ENCODE assay signal across 16 cellular contexts in genomic region chr12:102618197-102618897, GRCh38.
DNase-seq lines count a peak whose midpoint lies in the region; ATAC-seq, FAIRE-seq and TF ChIP-seq lines count a peak whose summit lies in the region.
"Had no signal": no experiment of that assay in that cellular context is flagged by ENCODE, and none has a peak within 500 bp of the region (broad histone marks: within the 10 kb centered on the region; RNA-seq: fewer than 3 reads in every experiment).

No MANE protein-coding gene starts in this region.

- H3K27ac ChIP-seq in K562 (ENCODE audit: extremely low read depth, low read depth, low read length) (no peak overlapping the region), psoas muscle (no peak overlapping the region), Peyer's patch (no peak overlapping the region)
- H3K27ac ChIP-seq: 22Rv1, BLaER1, HL-60 had no signal

- H3K36me3 Mint-ChIP-seq in stimulated activated effector memory CD8-positive, alpha-beta T cell treated with anti-CD3 and anti-CD28 coated beads, Interleukin-12 subunit alpha, Interleukin-12 subunit beta, amount 100 ng/mL, for 72 hours: peaks cover 4% of the 10 kb centered on the region
- H3K36me3 Mint-ChIP-seq: CD8-positive, alpha-beta memory T cell had no signal

- DNase-seq in NCI-H524 (lab: John Stamatoyannopoulos, UW) (peak; percentile 2 to 26), NCI-H524 treated with DMSO at 0.1 percent for 48 hours (lab: John Stamatoyannopoulos, UW) (no peak), K562 (ENCODE audit: extremely low read depth in 1 of 4, low spot score in 3 of 4) (no peak), psoas muscle (peak; percentile 21 to 63), medulla oblongata (ENCODE audit: extremely low spot score) (no peak), Peyer's patch (no peak)
- DNase-seq in stimulated activated effector memory CD8-positive, alpha-beta T cell treated with anti-CD3 and anti-CD28 coated beads, Interleukin-12 subunit alpha, Interleukin-12 subunit beta, amount 100 ng/mL, for 72 hours (ENCODE audit: low spot score in 2 of 2): no peak
- DNase-seq: AML-193; Caco-2; CD8-positive, alpha-beta memory T cell; GF-D8 had no signal

- BruUV-seq in K562 (replicated peaks; lab: Mats Ljungman, UMichigan): no TSS peak

- ATAC-seq in K562 (no peak), psoas muscle (peak; percentile 19 to 71 (median 56))
- ATAC-seq in stimulated activated effector memory CD8-positive, alpha-beta T cell treated with anti-CD3 and anti-CD28 coated beads, Interleukin-12 subunit alpha, Interleukin-12 subunit beta, amount 100 ng/mL, for 72 hours: no peak
- ATAC-seq: HCT116 had no signal

- intact Hi-C loops in K562 (cut with micrococcal nuclease): no loop called here
- intact Hi-C loops in psoas muscle (cut with DNase I): no loop called here

- peaks cover 3% of the 10 kb centered on the region for H3K9me3 Mint-ChIP-seq in stimulated activated effector memory CD8-positive, alpha-beta T cell treated with anti-CD3 and anti-CD28 coated beads, Interleukin-12 subunit alpha, Interleukin-12 subunit beta, amount 100 ng/mL, for 72 hours

- POLR2A ChIA-PET in K562 (lab: Yijun Ruan, JAX): no interaction called here

- no peak for TF ChIP-seq EP300 in K562 (IDR thresholded peaks at IDR 0.05; ENCODE audit: low read length)

- in situ Hi-C loops in K562 (cut with MboI): no loop called here

- 5% methylated on average over 5 of the region's 5 CpGs for WGBS in K562 (ENCODE audit: insufficient coverage, low coverage, missing lambda C conversion rate)
- 15 to 28% (median 22%) methylated on average over 5 of the region's 5 CpGs for WGBS in psoas muscle, 3 donors

- H3K79me2 ChIP-seq in K562 (ENCODE audit: control insufficient read depth, insufficient read depth, low read length): no peaks in the 10 kb centered on the region

- H3K4me1 ChIP-seq in K562 (replicated peaks in 1 of 2; ENCODE audit: control insufficient read depth in 2 of 2, insufficient read depth in 2 of 2, low read length in 2 of 2) (peaks cover 0 to 9% of the 10 kb centered on the region in 2 experiments; a peak in 2 of 5 replicates), psoas muscle (no peaks in the 10 kb centered on the region), Peyer's patch (no peaks in the 10 kb centered on the region)
- H3K4me1 ChIP-seq: BLaER1, Caco-2 had no signal

- H3K4me3 ChIP-seq in K562: no peak overlapping the region
- H3K4me3 ChIP-seq in psoas muscle: no peak overlapping the region
- H3K4me3 ChIP-seq in Peyer's patch: no peak overlapping the region
- H3K4me3 ChIP-seq: BLaER1 had no signal

- no peak for TF ChIP-seq RAD21 in K562 (CRISPR knock-in tag; conservative IDR thresholded peaks at IDR 0.05 in 1 of 2, IDR thresholded peaks at IDR 0.05 in 1 of 2)

- no peak overlapping the region for H3K4me3 Mint-ChIP-seq in stimulated activated effector memory CD8-positive, alpha-beta T cell treated with anti-CD3 and anti-CD28 coated beads, Interleukin-12 subunit alpha, Interleukin-12 subunit beta, amount 100 ng/mL, for 72 hours
- H3K4me3 Mint-ChIP-seq: CD8-positive, alpha-beta memory T cell had no signal

- FAIRE-seq in K562 (lab: Jason Lieb, UNC): no peak
- FAIRE-seq: GM19239 had no signal

- peak overlapping the region; percentile 15 for H3K27ac Mint-ChIP-seq in stimulated activated effector memory CD8-positive, alpha-beta T cell treated with anti-CD3 and anti-CD28 coated beads, Interleukin-12 subunit alpha, Interleukin-12 subunit beta, amount 100 ng/mL, for 72 hours
- H3K27ac Mint-ChIP-seq: CD8-positive, alpha-beta memory T cell had no signal

- H3K9me1 ChIP-seq in K562 (ENCODE audit: control insufficient read depth, insufficient read depth, low read length): no peaks in the 10 kb centered on the region

- 0 out of 2 replicates have a peak overlapping the region, but pooled peaks have one; percentile 31 for H2AFZ ChIP-seq in K562 (ENCODE audit: low read depth, low read length)

- no peak overlapping the region for H3K9ac ChIP-seq in K562 (ENCODE audit: insufficient read depth in 1 of 2, low read depth in 2 of 2, low read length in 2 of 2)
- H3K9ac ChIP-seq: BLaER1 had no signal

- H3K4me2 ChIP-seq in K562 (ENCODE audit: insufficient read depth, low read length): no peak overlapping the region
- H3K4me2 ChIP-seq: BLaER1 had no signal

- H3K9me3 ChIP-seq in K562 (replicated peaks; ENCODE audit: control insufficient read depth, insufficient read depth, low read depth, low read length) (no peaks in the 10 kb centered on the region; the same call in 1 of the 2 replicates), psoas muscle (no peaks in the 10 kb centered on the region), Peyer's patch (no peaks in the 10 kb centered on the region)
- H3K9me3 ChIP-seq: BLaER1, Caco-2 had no signal

- H3K27me3 ChIP-seq in K562 (ENCODE audit: control insufficient read depth in 2 of 2, insufficient read depth in 2 of 2, low read length in 2 of 2) (no peaks in the 10 kb centered on the region), psoas muscle (ENCODE audit: insufficient read depth in 3 of 3, low read length in 2 of 3) (peaks cover 0 to 3% (median 0%) of the 10 kb centered on the region in 3 donors), Peyer's patch (no peaks in the 10 kb centered on the region)
- H3K27me3 ChIP-seq: BLaER1 had no signal

- no peaks in the 10 kb centered on the region for H3K4me1 Mint-ChIP-seq in stimulated activated effector memory CD8-positive, alpha-beta T cell treated with anti-CD3 and anti-CD28 coated beads, Interleukin-12 subunit alpha, Interleukin-12 subunit beta, amount 100 ng/mL, for 72 hours
- H3K4me1 Mint-ChIP-seq: CD8-positive, alpha-beta memory T cell had no signal

- TF ChIP-seq POLR2A in K562 (conservative IDR thresholded peaks at IDR 0.05): no peak
- no peak for TF ChIP-seq POLR2A in Peyer's patch (IDR thresholded peaks at IDR 0.05)

- H3K36me3 ChIP-seq in K562 (ENCODE audit: control insufficient read depth, insufficient read depth, low read length): no peaks in the 10 kb centered on the region
- no peaks in the 10 kb centered on the region for H3K36me3 ChIP-seq in psoas muscle (ENCODE audit: insufficient read depth in 1 of 2, low read depth in 1 of 2)
- no peaks in the 10 kb centered on the region for H3K36me3 ChIP-seq in Peyer's patch
- H3K36me3 ChIP-seq: BLaER1 had no signal

- no peaks in the 10 kb centered on the region for H4K20me1 ChIP-seq in K562 (replicated peaks; ENCODE audit: control insufficient read depth, insufficient read depth, low read length)
- H4K20me1 ChIP-seq: BLaER1 had no signal

- TF ChIP-seq CTCF in K562 (IDR thresholded peaks at IDR 0.05 in 2 of 3, conservative IDR thresholded peaks at IDR 0.05 in 1 of 3; ENCODE audit: insufficient read depth in 2 of 3, low read depth in 1 of 3, low read length in 3 of 3) (no peak), psoas muscle (IDR thresholded peaks at IDR 0.05) (no peak), Peyer's patch (IDR thresholded peaks at IDR 0.05) (no peak)

- CTCF ChIA-PET in K562 (lab: Yijun Ruan, JAX; ENCODE audit: low intra/inter-chr PET ratio): no interaction called here

TF ChIP-seq in K562, 482 proteins besides CTCF, POLR2A, EP300 and RAD21:
- TF ChIP-seq PPARD (CRISPR knock-in tag; IDR thresholded peaks at IDR 0.05): no peak
- no peak for TF ChIP-seq MAX (CRISPR knock-in tag; IDR thresholded peaks at IDR 0.05)
- no peak for TF ChIP-seq NFIC (IDR thresholded peaks at IDR 0.05)
- TF ChIP-seq ARID4B (CRISPR knock-in tag; IDR thresholded peaks at IDR 0.05): no peak
- no peak for TF ChIP-seq NR2F6 (CRISPR knock-in tag; IDR thresholded peaks at IDR 0.05)
- TF ChIP-seq BRD4 (IDR thresholded peaks at IDR 0.05): no peak

Comparison
In these comparisons a context has a peak if more than half of its experiments do, and no peak if none do; other contexts are left out.
1. DNase-seq: peak in NCI-H524 (2 of 2) and psoas muscle (2 of 2); none in NCI-H524 treated with DMSO at 0.1 percent for 48 hours (single experiment), K562 (0 of 4), stimulated activated effector memory CD8-positive, alpha-beta T cell treated with anti-CD3 and anti-CD28 coated beads, Interleukin-12 subunit alpha, Interleukin-12 subunit beta, amount 100 ng/mL, for 72 hours (0 of 2), medulla oblongata (single experiment) and Peyer's patch (0 of 3).
2. ATAC-seq: peak in psoas muscle (4 of 4); none in K562 (single experiment) and stimulated activated effector memory CD8-positive, alpha-beta T cell treated with anti-CD3 and anti-CD28 coated beads, Interleukin-12 subunit alpha, Interleukin-12 subunit beta, amount 100 ng/mL, for 72 hours (single experiment).